In genomic region chr14:67675219-67675582, GRCh38 we compare ENCODE assay signal across 8 cellular contexts. TPM values are rescaled to one million over a fixed set of nuclear protein-coding genes. Genes with fewer than 3 reads are reported as not detected.
DNase-seq lines count a peak whose midpoint lies in the region; ATAC-seq, FAIRE-seq and TF ChIP-seq lines count a peak whose summit lies in the region.

No MANE protein-coding gene starts in this region.

- H2AFZ ChIP-seq in Loucy (ENCODE audit: low read length), result peak overlapping the region; percentile 91; the same call in 1 of the 2 replicates

- peaks cover 48% of the 10 kb centered on the region for H3K4me1 Mint-ChIP-seq in dendritic cell treated with granulocyte-macrophage colony-stimulating factor and Interleukin-4, amounts not matched to agents 40 ng/mL and 50 ng/mL, for 4 days (ENCODE audit: low read depth)
- peaks cover 31 to 38% of the 10 kb centered on the region in 2 donors for H3K4me1 Mint-ChIP-seq in natural killer cell treated with Interleukin-12 subunit alpha and Interleukin-12 subunit beta and Interleukin-15 and Interleukin-18, amount 100 ng/mL, for 72 hours (ENCODE audit: low read depth in 2 of 2)

- no peaks in the 10 kb centered on the region for H3K9me2 ChIP-seq in Loucy (replicated peaks; ENCODE audit: low read depth, low read length)

- H4K20me1 ChIP-seq in BLaER1 (peaks cover 42% of the 10 kb centered on the region), Loucy (ENCODE audit: insufficient read depth, low read length, poor library complexity, severe bottlenecking) (peaks cover 32% of the 10 kb centered on the region)

- H3K9ac ChIP-seq in BLaER1, result peak overlapping the region; percentile 99
- H3K9ac ChIP-seq in Loucy (ENCODE audit: low read depth, low read length, poor library complexity, severe bottlenecking), result peak overlapping the region; percentile 76

- no peaks in the 10 kb centered on the region for H3K27me3 Mint-ChIP-seq in dendritic cell treated with granulocyte-macrophage colony-stimulating factor and Interleukin-4, amounts not matched to agents 40 ng/mL and 50 ng/mL, for 4 days
- no peaks in the 10 kb centered on the region for H3K27me3 Mint-ChIP-seq in natural killer cell treated with Interleukin-12 subunit alpha and Interleukin-12 subunit beta and Interleukin-15 and Interleukin-18, amount 100 ng/mL, for 72 hours

- peak overlapping the region; percentile 98 for H3K4me2 ChIP-seq in BLaER1
- H3K4me2 ChIP-seq in Loucy (ENCODE audit: low read depth, low read length, poor library complexity, severe bottlenecking), result peak overlapping the region; percentile 99

- H3K9me3 ChIP-seq in BLaER1 (no peaks in the 10 kb centered on the region), Loucy (ENCODE audit: insufficient read depth, low read depth, low read length) (no peaks in the 10 kb centered on the region)

- peaks cover 63% of the 10 kb centered on the region for H3K36me3 Mint-ChIP-seq in dendritic cell treated with granulocyte-macrophage colony-stimulating factor and Interleukin-4, amounts not matched to agents 40 ng/mL and 50 ng/mL, for 4 days (ENCODE audit: low read depth)
- peaks cover 8% of the 10 kb centered on the region for H3K36me3 Mint-ChIP-seq in natural killer cell treated with Interleukin-12 subunit alpha and Interleukin-12 subunit beta and Interleukin-15 and Interleukin-18, amount 100 ng/mL, for 72 hours

- FAIRE-seq in GM12891 (lab: Jason Lieb, UNC), result no peak

- H3K79me2 ChIP-seq in Loucy (ENCODE audit: insufficient read depth, low read length), result peaks cover 38% of the 10 kb centered on the region

- ATAC-seq in natural killer cell treated with Interleukin-12 subunit alpha and Interleukin-12 subunit beta and Interleukin-15 and Interleukin-18, amount 100 ng/mL, for 72 hours, result no peak

- H3K4me3 ChIP-seq in BLaER1 (peak overlapping the region; percentile 98), Loucy (ENCODE audit: low read length, poor library complexity, severe bottlenecking) (peak overlapping the region; percentile 88)

- no peaks in the 10 kb centered on the region for H3K27me3 ChIP-seq in BLaER1
- no peaks in the 10 kb centered on the region for H3K27me3 ChIP-seq in Loucy (ENCODE audit: insufficient read depth, low read length, poor library complexity, severe bottlenecking)

- no peak for TF ChIP-seq CTCF in Loucy (conservative IDR thresholded peaks at IDR 0.05; ENCODE audit: low read length)

- TF ChIP-seq POLR2A in GM12891 (IDR thresholded peaks at IDR 0.05; ENCODE audit: low read depth, low read length), result no peak

- peak overlapping the region; percentile 96 for H3K27ac Mint-ChIP-seq in dendritic cell treated with granulocyte-macrophage colony-stimulating factor and Interleukin-4, amounts not matched to agents 40 ng/mL and 50 ng/mL, for 4 days
- H3K27ac Mint-ChIP-seq in natural killer cell treated with Interleukin-12 subunit alpha and Interleukin-12 subunit beta and Interleukin-15 and Interleukin-18, amount 100 ng/mL, for 72 hours, result peak overlapping the region; percentile 73 to 79

- intact Hi-C loops in dendritic cell treated with granulocyte-macrophage colony-stimulating factor and Interleukin-4, amounts not matched to agents 40 ng/mL and 50 ng/mL, for 4 days (cut with micrococcal nuclease), result no loop called here

- H3K9me3 Mint-ChIP-seq in dendritic cell treated with granulocyte-macrophage colony-stimulating factor and Interleukin-4, amounts not matched to agents 40 ng/mL and 50 ng/mL, for 4 days, result no peaks in the 10 kb centered on the region
- H3K9me3 Mint-ChIP-seq in natural killer cell treated with Interleukin-12 subunit alpha and Interleukin-12 subunit beta and Interleukin-15 and Interleukin-18, amount 100 ng/mL, for 72 hours, result no peaks in the 10 kb centered on the region

- H3K4me1 ChIP-seq in BLaER1 (peaks cover 28% of the 10 kb centered on the region), Loucy (ENCODE audit: insufficient read depth, low read length, poor library complexity, severe bottlenecking) (peaks cover 32% of the 10 kb centered on the region)

- H3K36me3 ChIP-seq in BLaER1 (peaks cover 28% of the 10 kb centered on the region), Loucy (ENCODE audit: insufficient read depth, low read length) (peaks cover 36% of the 10 kb centered on the region)

- no peaks in the 10 kb centered on the region for H3F3A ChIP-seq in Loucy (ENCODE audit: low read depth)

- H3K27ac ChIP-seq in BLaER1, result peak overlapping the region; percentile 99

- peak overlapping the region; percentile 92 for H3K4me3 Mint-ChIP-seq in dendritic cell treated with granulocyte-macrophage colony-stimulating factor and Interleukin-4, amounts not matched to agents 40 ng/mL and 50 ng/mL, for 4 days
- peak overlapping the region; percentile 97 for H3K4me3 Mint-ChIP-seq in natural killer cell treated with Interleukin-12 subunit alpha and Interleukin-12 subunit beta and Interleukin-15 and Interleukin-18, amount 100 ng/mL, for 72 hours

- no peak for DNase-seq in natural killer cell treated with Interleukin-12 subunit alpha and Interleukin-12 subunit beta and Interleukin-15 and Interleukin-18, amount 100 ng/mL, for 72 hours (ENCODE audit: low spot score)
- DNase-seq in globus pallidus (ENCODE audit: low spot score) (no peak), GM12891 (ENCODE audit: insufficient read length, low spot score) (no peak), EL (no peak), SIG-M5 treated with dmso at 0.1 percent for 504 hours (lab: John Stamatoyannopoulos, UW; ENCODE audit: unreplicated experiment) (no peak)

TF ChIP-seq in GM12891, 5 proteins besides CTCF, POLR2A, EP300 and RAD21:
- TF ChIP-seq SPI1 (IDR thresholded peaks at IDR 0.05; ENCODE audit: low read depth, low read length) (no peak), TAF1 (IDR thresholded peaks at IDR 0.05; ENCODE audit: low read depth, low read length) (no peak), POU2F2 (IDR thresholded peaks at IDR 0.05; ENCODE audit: low read depth, low read length) (no peak), POLR2AphosphoS5 (IDR thresholded peaks at IDR 0.05; ENCODE audit: low read depth, low read length) (no peak), PAX5 (IDR thresholded peaks at IDR 0.05; ENCODE audit: insufficient read depth, low read length, severe bottlenecking) (no peak)
TF ChIP-seq in GM12891: peak in this region for 0.

RNA-seq across cellular contexts. Expression of gene VTI1B, which starts 0.8 kb away (rescaled TPM):
- total RNA-seq in natural killer cell treated with Interleukin-12 subunit alpha and Interleukin-12 subunit beta and Interleukin-15 and Interleukin-18, amount 100 ng/mL, for 72 hours, result 10 to 100 TPM; 73.5 to 76.6 TPM
- 62.5 TPM for polyA plus RNA-seq in GM12891 (2012; ENCODE audit: low read depth, missing spikeins)

RNA-seq across cellular contexts. Expression of gene RDH11, which starts 20.4 kb away (rescaled TPM):
- 10 to 100 TPM; 47.0 to 57.3 TPM for total RNA-seq in natural killer cell treated with Interleukin-12 subunit alpha and Interleukin-12 subunit beta and Interleukin-15 and Interleukin-18, amount 100 ng/mL, for 72 hours
- polyA plus RNA-seq in GM12891 (2012; ENCODE audit: low read depth, missing spikeins), result 31.8 TPM

RNA-seq across cellular contexts. Expression of gene RDH12, which starts 26.5 kb away (rescaled TPM):
- not detected for total RNA-seq in natural killer cell treated with Interleukin-12 subunit alpha and Interleukin-12 subunit beta and Interleukin-15 and Interleukin-18, amount 100 ng/mL, for 72 hours
- polyA plus RNA-seq in GM12891 (2012; ENCODE audit: low read depth, missing spikeins), result 0.27 TPM

RNA-seq across cellular contexts. Expression of gene ARG2, which starts 55.5 kb away (rescaled TPM):
- total RNA-seq in natural killer cell treated with Interleukin-12 subunit alpha and Interleukin-12 subunit beta and Interleukin-15 and Interleukin-18, amount 100 ng/mL, for 72 hours, result 1 to 10 TPM; 4.3 to 8.0 TPM
- 1.5 TPM for polyA plus RNA-seq in GM12891 (2012; ENCODE audit: low read depth, missing spikeins)
